ENCODE assay signal across 2 cellular contexts in genomic region chr13:98584668-98585397, GRCh38.
TF ChIP-seq lines count a peak whose summit lies in the region.

No MANE protein-coding gene starts in this region.

TF ChIP-seq in SK-N-SH treated with all-trans-retinoic acid at 6 μM for 48 hours, 23 proteins besides CTCF, POLR2A, EP300 and RAD21 (continued from another document):
- TF ChIP-seq TSHZ2 (CRISPR knock-in tag; IDR thresholded peaks at IDR 0.05) (no peak), RARB (CRISPR knock-in tag; IDR thresholded peaks at IDR 0.05) (no peak), ZNF8 (CRISPR knock-in tag; IDR thresholded peaks at IDR 0.05) (no peak), ZNF70 (CRISPR knock-in tag; IDR thresholded peaks at IDR 0.05) (no peak), CSDC2 (CRISPR knock-in tag; IDR thresholded peaks at IDR 0.05) (no peak), BACH2 (CRISPR knock-in tag; IDR thresholded peaks at IDR 0.05; ENCODE audit: borderline replicate concordance) (no peak), PPARA (CRISPR knock-in tag; IDR thresholded peaks at IDR 0.05; ENCODE audit: borderline replicate concordance) (no peak), OSR1 (CRISPR knock-in tag; IDR thresholded peaks at IDR 0.05) (no peak), ESRRG (CRISPR knock-in tag; IDR thresholded peaks at IDR 0.05) (no peak), ZFP30 (CRISPR knock-in tag; IDR thresholded peaks at IDR 0.05) (no peak), ZNF565 (CRISPR knock-in tag; conservative IDR thresholded peaks at IDR 0.05; ENCODE audit: low read depth) (no peak), POU6F1 (CRISPR knock-in tag; IDR thresholded peaks at IDR 0.05; ENCODE audit: borderline replicate concordance, low read depth) (no peak), GLIS3 (CRISPR knock-in tag; IDR thresholded peaks at IDR 0.05) (no peak)
- TF ChIP-seq, protein P1, sequence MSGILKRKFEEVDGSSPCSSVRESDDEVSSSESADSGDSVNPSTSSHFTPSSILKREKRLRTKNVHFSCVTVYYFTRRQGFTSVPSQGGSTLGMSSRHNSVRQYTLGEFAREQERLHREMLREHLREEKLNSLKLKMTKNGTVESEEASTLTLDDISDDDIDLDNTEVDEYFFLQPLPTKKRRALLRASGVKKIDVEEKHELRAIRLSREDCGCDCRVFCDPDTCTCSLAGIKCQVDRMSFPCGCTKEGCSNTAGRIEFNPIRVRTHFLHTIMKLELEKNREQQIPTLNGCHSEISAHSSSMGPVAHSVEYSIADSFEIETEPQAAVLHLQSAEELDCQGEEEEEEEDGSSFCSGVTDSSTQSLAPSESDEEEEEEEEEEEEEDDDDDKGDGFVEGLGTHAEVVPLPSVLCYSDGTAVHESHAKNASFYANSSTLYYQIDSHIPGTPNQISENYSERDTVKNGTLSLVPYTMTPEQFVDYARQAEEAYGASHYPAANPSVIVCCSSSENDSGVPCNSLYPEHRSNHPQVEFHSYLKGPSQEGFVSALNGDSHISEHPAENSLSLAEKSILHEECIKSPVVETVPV (CRISPR knock-in tag; IDR thresholded peaks at IDR 0.05), result no peak
- TF ChIP-seq, protein P2, sequence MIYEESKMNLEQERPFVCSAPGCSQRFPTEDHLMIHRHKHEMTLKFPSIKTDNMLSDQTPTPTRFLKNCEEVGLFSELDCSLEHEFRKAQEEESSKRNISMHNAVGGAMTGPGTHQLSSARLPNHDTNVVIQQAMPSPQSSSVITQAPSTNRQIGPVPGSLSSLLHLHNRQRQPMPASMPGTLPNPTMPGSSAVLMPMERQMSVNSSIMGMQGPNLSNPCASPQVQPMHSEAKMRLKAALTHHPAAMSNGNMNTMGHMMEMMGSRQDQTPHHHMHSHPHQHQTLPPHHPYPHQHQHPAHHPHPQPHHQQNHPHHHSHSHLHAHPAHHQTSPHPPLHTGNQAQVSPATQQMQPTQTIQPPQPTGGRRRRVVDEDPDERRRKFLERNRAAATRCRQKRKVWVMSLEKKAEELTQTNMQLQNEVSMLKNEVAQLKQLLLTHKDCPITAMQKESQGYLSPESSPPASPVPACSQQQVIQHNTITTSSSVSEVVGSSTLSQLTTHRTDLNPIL (CRISPR knock-in tag; IDR thresholded peaks at IDR 0.05; ENCODE audit: low read depth), result no peak

TF ChIP-seq in SK-N-SH, 30 proteins besides CTCF, POLR2A, EP300 and RAD21 (continued from another document):
- TF ChIP-seq IRF3 (IDR thresholded peaks at IDR 0.05; ENCODE audit: low read depth, low read length) (no peak), SMC3 (IDR thresholded peaks at IDR 0.05; ENCODE audit: low read depth, low read length) (no peak), GABPA (IDR thresholded peaks at IDR 0.05; ENCODE audit: low read depth) (no peak)
- TF ChIP-seq, protein P3, sequence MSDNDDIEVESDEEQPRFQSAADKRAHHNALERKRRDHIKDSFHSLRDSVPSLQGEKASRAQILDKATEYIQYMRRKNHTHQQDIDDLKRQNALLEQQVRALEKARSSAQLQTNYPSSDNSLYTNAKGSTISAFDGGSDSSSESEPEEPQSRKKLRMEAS (IDR thresholded peaks at IDR 0.05; ENCODE audit: low read depth), result no peak
